ENCODE assay signal across 23 cellular contexts in genomic region chr2:156619021-156619539, GRCh38.
"Had no signal": no experiment of that assay in that cellular context is flagged by ENCODE, and none has a peak within 500 bp of the region (broad histone marks: within the 10 kb centered on the region; RNA-seq: fewer than 3 reads in every experiment).

No MANE protein-coding gene starts in this region.

- H3K4me2 ChIP-seq: neural progenitor cell had no signal

- H3K4me3 ChIP-seq: body of pancreas, cardiac muscle cell, left lung, lung, neural progenitor cell, spleen, uterus had no signal

- H3K27ac ChIP-seq: body of pancreas, cardiac muscle cell, left lung, neural progenitor cell, spleen, testis, uterus, WERI-Rb-1 had no signal

- H3K9ac ChIP-seq: neural progenitor cell had no signal

- H3K27me3 ChIP-seq: body of pancreas, cardiac muscle cell, left lung, neural progenitor cell, spleen, testis, uterus had no signal

- H3K4me1 ChIP-seq: body of pancreas, left lung, neural progenitor cell, spleen, testis, uterus had no signal

- H2AFZ ChIP-seq: neural progenitor cell had no signal

- H3K36me3 ChIP-seq: cardiac muscle cell, left lung, neural progenitor cell, spleen, uterus, WERI-Rb-1 had no signal

- DNase-seq: activated CD4-positive, alpha-beta T cell treated with anti-CD3 and anti-CD28 coated beads, Interleukin-2, amount 10 ng/mL, durations not matched to agents 7 days and 5 days; activated CD4-positive, CD25-positive, alpha-beta regulatory T cell treated with anti-CD3 and anti-CD28 coated beads, Interleukin-2, amount 50 U/mL, for 72 hours; activated CD8-positive, alpha-beta memory T cell treated with anti-CD3 and anti-CD28 coated beads, Interleukin-2, amount 10 ng/mL, durations not matched to agents 7 days and 5 days; activated CD8-positive, alpha-beta T cell treated with anti-CD3 and anti-CD28 coated beads for 36 hours; activated naive CD4-positive, alpha-beta T cell treated with anti-CD3 and anti-CD28 coated beads, Interleukin-2, amount 50 U/mL, for 16 hours; activated T-cell treated with anti-CD3 and anti-CD28 coated beads for 4 hours; anterior cingulate cortex; body of pancreas; cortex of kidney; erythroblast; foreskin melanocyte; left lung; naive thymus-derived CD4-positive, alpha-beta T cell; spleen; stimulated activated CD4-positive, alpha-beta T cell treated with anti-CD3 and anti-CD28 coated beads, Interleukin-4, amount 100 ng/mL, for 1 hour; stimulated activated naive CD4-positive, alpha-beta T cell; testis; trophoblast cell; uterus; WERI-Rb-1 had no signal

- ATAC-seq: activated CD8-positive, alpha-beta memory T cell treated with anti-CD3 and anti-CD28 coated beads, Interleukin-2, amount 10 ng/mL, durations not matched to agents 7 days and 5 days; activated CD8-positive, alpha-beta T cell treated with anti-CD3 and anti-CD28 coated beads for 36 hours; body of pancreas; left lung; naive thymus-derived CD4-positive, alpha-beta T cell had no signal

- H3K9me3 ChIP-seq: left lung, testis, uterus had no signal
